8 cellular contexts compared by ENCODE assay signal in the genomic region with DNA sequence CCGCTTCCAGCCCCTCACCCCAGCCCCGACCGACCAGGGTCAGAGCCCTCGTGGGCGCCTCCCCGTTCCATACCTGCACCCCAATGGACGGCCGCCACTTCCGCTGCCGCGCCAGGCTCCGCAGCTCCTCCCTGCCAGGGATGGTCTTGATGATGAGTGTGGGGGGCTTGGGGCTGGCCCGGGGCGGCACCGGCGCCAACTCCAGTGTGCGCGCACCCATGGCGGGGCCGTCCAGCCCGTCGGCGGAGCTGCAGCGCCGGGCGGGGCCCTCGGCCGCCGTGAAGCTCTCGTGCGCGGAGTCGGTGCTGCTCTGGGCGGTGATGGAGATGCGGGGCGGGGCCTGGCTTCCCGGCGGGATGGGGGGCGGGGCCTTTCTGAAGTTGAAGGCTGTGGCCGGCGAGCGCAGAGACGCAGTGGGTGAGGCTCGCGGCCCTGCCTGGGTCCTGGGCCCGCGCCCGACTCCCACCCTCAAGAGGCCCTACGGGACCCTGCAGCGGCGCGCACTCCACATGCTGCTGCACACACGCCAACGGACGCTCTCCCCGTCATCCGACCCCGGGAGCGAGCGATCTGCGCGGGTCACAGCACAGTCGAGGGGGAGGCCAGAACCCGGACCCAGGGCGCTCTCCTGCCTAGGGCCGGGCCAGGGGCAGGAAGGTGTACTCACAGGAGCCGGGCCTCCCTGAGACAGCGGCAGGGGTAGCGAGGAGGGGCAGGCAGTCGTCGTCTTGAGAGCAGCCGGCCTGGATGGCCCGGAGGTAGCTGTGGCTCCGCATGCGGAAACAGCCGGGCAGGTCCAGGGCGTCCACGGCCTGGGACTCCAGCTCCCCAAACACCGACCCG. TPM values are rescaled to one million over a fixed set of nuclear protein-coding genes. Genes with fewer than 3 reads are reported as not detected.
DNase-seq lines count a peak whose midpoint lies in the region; ATAC-seq and TF ChIP-seq lines count a peak whose summit lies in the region.

No MANE protein-coding gene starts in this region.

- H3K4me3 ChIP-seq in neuron (ENCODE audit: low read length): peak overlapping the region; percentile 34
- peak overlapping the region in 3 of 4 donors; percentile 21 to 42 (median 40) for H3K4me3 ChIP-seq in upper lobe of left lung

- H3K36me3 ChIP-seq in neuron (ENCODE audit: insufficient read depth, low read length) (no peaks in the 10 kb centered on the region), upper lobe of left lung (no peaks in the 10 kb centered on the region)

- WGBS in upper lobe of left lung, 2 donors: 0 to 2% methylated on average over 6 to 39 of the region's 80 CpGs

- peaks cover 6% of the 10 kb centered on the region for H3K36me3 Mint-ChIP-seq in endothelial cell (ENCODE audit: low read depth, unreplicated experiment)

- no peak for TF ChIP-seq EP300 in upper lobe of left lung (IDR thresholded peaks at IDR 0.05)

- no peak overlapping the region for H3K27ac Mint-ChIP-seq in endothelial cell (ENCODE audit: unreplicated experiment)

- H3K27me3 ChIP-seq in neuron (ENCODE audit: insufficient read depth, low read length) (no peaks in the 10 kb centered on the region), upper lobe of left lung (peaks cover 0 to 19% (median 9%) of the 10 kb centered on the region in 4 donors)

- no peak for TF ChIP-seq CTCF in endothelial cell (IDR thresholded peaks at IDR 0.05; ENCODE audit: unreplicated experiment)
- TF ChIP-seq CTCF in upper lobe of left lung (IDR thresholded peaks at IDR 0.05): no peak

- no peaks in the 10 kb centered on the region for H3K9me3 Mint-ChIP-seq in endothelial cell (ENCODE audit: unreplicated experiment)

- H3K27ac ChIP-seq in upper lobe of left lung: no peak overlapping the region

- no peak overlapping the region for H2AFZ ChIP-seq in neuron (ENCODE audit: low read depth, low read length)

- ATAC-seq in upper lobe of left lung (ENCODE audit: low FRiP score in 2 of 2) (peak; percentile 16 to 88), HG02981 (IDR thresholded peaks at IDR 0.05; ENCODE audit: unreplicated experiment) (no peak), GM19351 (IDR thresholded peaks at IDR 0.05; ENCODE audit: unreplicated experiment) (no peak)

- H3K9me3 ChIP-seq in neuron (ENCODE audit: low read length) (no peaks in the 10 kb centered on the region), upper lobe of left lung (no peaks in the 10 kb centered on the region)

- no peak overlapping the region for H3K4me3 Mint-ChIP-seq in endothelial cell (ENCODE audit: unreplicated experiment)

- H3K4me1 ChIP-seq in neuron (ENCODE audit: insufficient read depth, low read length): no peaks in the 10 kb centered on the region
- peaks cover 9 to 15% (median 10%) of the 10 kb centered on the region in 4 donors for H3K4me1 ChIP-seq in upper lobe of left lung

- no peak for TF ChIP-seq POLR2A in upper lobe of left lung (IDR thresholded peaks at IDR 0.05)

- H3K27me3 Mint-ChIP-seq in endothelial cell (ENCODE audit: unreplicated experiment): peaks cover 12% of the 10 kb centered on the region

- peaks cover 2% of the 10 kb centered on the region for H3K4me1 Mint-ChIP-seq in endothelial cell (ENCODE audit: unreplicated experiment)

- DNase-seq in ELF-1 (ENCODE audit: low read depth, low spot score) (peak; percentile 44), endothelial cell (ENCODE audit: low spot score) (peak; percentile 56), upper lobe of left lung (peak; percentile 42 to 90), NCI-H345 (lab: John Stamatoyannopoulos, UW) (no peak)
- DNase-seq in activated CD4-positive, alpha-beta T cell treated with anti-CD3 and anti-CD28 coated beads, Interleukin-2, amount 50 U/mL, for 4 hours: peak; percentile 31 to 41

RNA-seq across cellular contexts. Expression of gene SMIM12, which starts 26.1 kb away (rescaled TPM):
- total RNA-seq in endothelial cell (ENCODE audit: unreplicated experiment) (84.4 TPM), upper lobe of left lung (10 to 100 TPM in 5 of 6 donors, 1 to 10 TPM in 1; 6.3 to 46.6 (median 30.9) TPM)

RNA-seq across cellular contexts. Expression of gene DLGAP3, which starts 43.8 kb away (rescaled TPM):
- total RNA-seq in endothelial cell (ENCODE audit: unreplicated experiment) (9.1 TPM), upper lobe of left lung (under 1 TPM in 5 of 6 donors, not detected in 1; under 0.01 to 0.57 (median 0.30) TPM)

Comparison
In these comparisons a context has a peak if more than half of its experiments do, and no peak if none do; other contexts are left out.
1. ATAC-seq: peak in upper lobe of left lung (2 of 2); none in HG02981 (single experiment) and GM19351 (single experiment).